In the genomic region with DNA sequence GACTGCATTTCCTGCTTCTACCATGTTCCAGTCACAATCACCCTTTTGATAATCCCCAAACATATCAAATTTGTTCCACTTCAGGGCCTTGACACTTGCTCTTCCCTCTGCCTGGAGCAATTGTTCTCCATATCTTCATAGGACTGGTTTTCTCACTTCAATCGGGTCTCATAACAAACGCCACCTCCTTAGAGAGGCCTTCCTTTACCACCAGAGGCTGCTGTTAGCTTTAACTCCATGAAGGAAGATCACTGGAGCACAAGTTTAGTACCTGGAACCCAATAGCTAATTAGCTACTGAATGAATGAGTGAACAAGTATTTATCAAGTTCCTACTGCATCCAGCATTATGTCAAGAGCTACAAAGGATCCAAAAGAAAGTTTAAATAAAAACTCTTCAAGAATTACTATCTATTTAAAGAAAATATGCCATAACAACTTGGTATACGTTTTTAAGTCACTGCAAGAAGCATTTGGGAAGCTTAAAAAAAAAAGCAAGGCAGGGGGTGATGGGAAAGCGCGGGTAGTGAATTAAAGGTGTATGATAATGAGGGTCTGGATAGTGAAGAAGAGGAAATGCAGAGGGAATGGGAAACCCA, we compare ENCODE assay signal across 11 cellular contexts. TPM values are rescaled to one million over a fixed set of nuclear protein-coding genes. Genes with fewer than 3 reads are reported as not detected.
A peak's percentile ranks its signal among the peaks of the same experiment; 100 is the strongest.
DNase-seq lines count a peak whose midpoint lies in the region; ATAC-seq and TF ChIP-seq lines count a peak whose summit lies in the region.
"Had no signal": no experiment of that assay in that cellular context is flagged by ENCODE, and none has a peak within 500 bp of the region (broad histone marks: within the 10 kb centered on the region; RNA-seq: fewer than 3 reads in every experiment).

No MANE protein-coding gene starts in this region.

- intact Hi-C loops in activated CD8-positive, alpha-beta T cell treated with anti-CD3 and anti-CD28 coated beads for 36 hours (cut with micrococcal nuclease): no loop called here

- H3K27ac ChIP-seq in HEK293 (ENCODE audit: extremely low read depth, low read depth, low read length): no peak overlapping the region
- no peak overlapping the region for H3K27ac ChIP-seq in WERI-Rb-1
- H3K27ac ChIP-seq in iPS DF 6.9 (ENCODE audit: low read length): no peak overlapping the region

- TF ChIP-seq CTCF in AG09319 (IDR thresholded peaks at IDR 0.05; ENCODE audit: low read depth, low read length) (peak; percentile 20), HEK293 (tag by site-specific recombination; IDR thresholded peaks at IDR 0.05) (peak; percentile 52; the same call in 1 of the 2 replicates), WERI-Rb-1 (IDR thresholded peaks at IDR 0.05; ENCODE audit: low read depth, low read length) (peak; percentile 62)
- TF ChIP-seq CTCF in activated CD8-positive, alpha-beta T cell treated with anti-CD3 and anti-CD28 coated beads for 36 hours (IDR thresholded peaks at IDR 0.05): no peak

- no peak overlapping the region for H3K4me3 Mint-ChIP-seq in activated CD8-positive, alpha-beta T cell treated with anti-CD3 and anti-CD28 coated beads for 36 hours
- no peak overlapping the region for H3K4me3 Mint-ChIP-seq in activated naive CD8-positive, alpha-beta T cell treated with anti-CD3 and anti-CD28 coated beads, Interleukin-2, amount 50 U/mL, for 24 hours

- DNase-seq in AG09319 (ENCODE audit: extremely low read depth, low read depth): no peak
- DNase-seq in WERI-Rb-1: peak; percentile 22
- peak; percentile 16 for DNase-seq in iPS DF 6.9 (ENCODE audit: low read depth, low spot score)
- DNase-seq in activated CD8-positive, alpha-beta T cell treated with anti-CD3 and anti-CD28 coated beads for 36 hours: no peak
- no peak for DNase-seq in activated naive CD8-positive, alpha-beta T cell treated with anti-CD3 and anti-CD28 coated beads, Interleukin-2, amount 50 U/mL, for 24 hours
- DNase-seq in NCI-H226: no peak
- DNase-seq: activated T-cell treated with anti-CD3 and anti-CD28 coated beads for 4 hours, DMS79 treated with DMSO at 0.1 percent for 48 hours, NCI-H446 treated with DMSO at 0.1 percent for 48 hours had no signal

- H3K4me3 ChIP-seq in HEK293 (ENCODE audit: low read depth, low read length) (no peak overlapping the region), WERI-Rb-1 (ENCODE audit: low read depth, low read length) (no peak overlapping the region), iPS DF 6.9 (ENCODE audit: low read length) (no peak overlapping the region)

- H3K36me3 ChIP-seq in HEK293 (ENCODE audit: control insufficient read depth in 2 of 2, insufficient read depth in 1 of 2, low read length in 2 of 2): no peaks in the 10 kb centered on the region
- H3K36me3 ChIP-seq in WERI-Rb-1: no peaks in the 10 kb centered on the region
- H3K36me3 ChIP-seq in iPS DF 6.9 (ENCODE audit: control insufficient read depth, insufficient read depth, low read length): no peaks in the 10 kb centered on the region

- no peak overlapping the region for H3K27ac Mint-ChIP-seq in activated CD8-positive, alpha-beta T cell treated with anti-CD3 and anti-CD28 coated beads for 36 hours
- no peak overlapping the region for H3K27ac Mint-ChIP-seq in activated naive CD8-positive, alpha-beta T cell treated with anti-CD3 and anti-CD28 coated beads, Interleukin-2, amount 50 U/mL, for 24 hours

- POLR2A ChIA-PET in HEK293 (lab: Yijun Ruan, JAX): interaction anchor here (1.0 kb wide), 1 partner anchor 155 kb away, joined by 3 read pairs; the partner anchor contains the start of gene MARCHF7
- POLR2A ChIA-PET in activated CD8-positive, alpha-beta T cell treated with anti-CD3 and anti-CD28 coated beads for 36 hours (lab: Charles Lee): no interaction called here

- ATAC-seq in activated CD8-positive, alpha-beta T cell treated with anti-CD3 and anti-CD28 coated beads for 36 hours: no peak
- ATAC-seq in activated naive CD8-positive, alpha-beta T cell treated with anti-CD3 and anti-CD28 coated beads, Interleukin-2, amount 50 U/mL, for 24 hours: no peak
- ATAC-seq in GM21723 (IDR thresholded peaks at IDR 0.05; ENCODE audit: unreplicated experiment): no peak

- H3K9me3 ChIP-seq in HEK293 (ENCODE audit: control insufficient read depth, insufficient read depth, low read depth, low read length) (no peaks in the 10 kb centered on the region), WERI-Rb-1 (ENCODE audit: severe bottlenecking) (no peaks in the 10 kb centered on the region), iPS DF 6.9 (ENCODE audit: control insufficient read depth, insufficient read depth, low read length) (no peaks in the 10 kb centered on the region)

- H3K9me3 Mint-ChIP-seq in activated CD8-positive, alpha-beta T cell treated with anti-CD3 and anti-CD28 coated beads for 36 hours: peaks cover 3% of the 10 kb centered on the region
- no peaks in the 10 kb centered on the region for H3K9me3 Mint-ChIP-seq in activated naive CD8-positive, alpha-beta T cell treated with anti-CD3 and anti-CD28 coated beads, Interleukin-2, amount 50 U/mL, for 24 hours

- H3K4me1 Mint-ChIP-seq in activated CD8-positive, alpha-beta T cell treated with anti-CD3 and anti-CD28 coated beads for 36 hours (ENCODE audit: low read depth): no peaks in the 10 kb centered on the region
- no peaks in the 10 kb centered on the region for H3K4me1 Mint-ChIP-seq in activated naive CD8-positive, alpha-beta T cell treated with anti-CD3 and anti-CD28 coated beads, Interleukin-2, amount 50 U/mL, for 24 hours

- H3K27me3 ChIP-seq in WERI-Rb-1 (ENCODE audit: insufficient read depth, low read depth, severe bottlenecking) (no peaks in the 10 kb centered on the region), iPS DF 6.9 (ENCODE audit: control insufficient read depth, insufficient read depth, low read length) (no peaks in the 10 kb centered on the region)

- CTCF ChIA-PET in HEK293 (lab: Yijun Ruan, JAX): interaction anchor here (1.0 kb wide), 1 partner anchor 155 kb away, joined by 3 read pairs; the partner anchor contains the start of gene MARCHF7
- CTCF ChIA-PET in activated CD8-positive, alpha-beta T cell treated with anti-CD3 and anti-CD28 coated beads for 36 hours (lab: Charles Lee): interaction anchor here (0.8 kb wide), 1 partner anchor 10 kb away, joined by 3 read pairs; no protein-coding TSS in a partner anchor

- H3K27me3 Mint-ChIP-seq in activated CD8-positive, alpha-beta T cell treated with anti-CD3 and anti-CD28 coated beads for 36 hours: no peaks in the 10 kb centered on the region
- no peaks in the 10 kb centered on the region for H3K27me3 Mint-ChIP-seq in activated naive CD8-positive, alpha-beta T cell treated with anti-CD3 and anti-CD28 coated beads, Interleukin-2, amount 50 U/mL, for 24 hours

- H3K36me3 Mint-ChIP-seq in activated CD8-positive, alpha-beta T cell treated with anti-CD3 and anti-CD28 coated beads for 36 hours (ENCODE audit: low read depth): no peaks in the 10 kb centered on the region
- no peaks in the 10 kb centered on the region for H3K36me3 Mint-ChIP-seq in activated naive CD8-positive, alpha-beta T cell treated with anti-CD3 and anti-CD28 coated beads, Interleukin-2, amount 50 U/mL, for 24 hours (ENCODE audit: low read depth)

- H3K4me1 ChIP-seq in HEK293 (ENCODE audit: control insufficient read depth, insufficient read depth, low read length): no peaks in the 10 kb centered on the region
- H3K4me1 ChIP-seq in iPS DF 6.9 (ENCODE audit: control insufficient read depth, insufficient read depth, low read length): no peaks in the 10 kb centered on the region

- 100% methylated on average over 2 of the region's 5 CpGs for WGBS in iPS DF 6.9 (ENCODE audit: insufficient coverage, insufficient read length)

TF ChIP-seq in HEK293, 187 proteins besides CTCF, POLR2A, EP300 and RAD21:
- TF ChIP-seq ZNF629 (tag by site-specific recombination; IDR thresholded peaks at IDR 0.05): no peak
- TF ChIP-seq ZNF654 (tag by site-specific recombination; IDR thresholded peaks at IDR 0.05; ENCODE audit: low read depth): peak; percentile 23

RNA-seq across cellular contexts. Expression of gene BAZ2B, which starts 58.8 kb away (rescaled TPM):
- 1 to 10 TPM; 7.7 to 8.2 TPM for total RNA-seq in activated CD8-positive, alpha-beta T cell treated with anti-CD3 and anti-CD28 coated beads for 36 hours

Comparison
In these comparisons a context has a peak if more than half of its experiments do, and no peak if none do; other contexts are left out.
1. DNase-seq: peak in WERI-Rb-1 (single experiment) and iPS DF 6.9 (single experiment); none in AG09319 (single experiment), activated CD8-positive, alpha-beta T cell treated with anti-CD3 and anti-CD28 coated beads for 36 hours (single experiment), activated naive CD8-positive, alpha-beta T cell treated with anti-CD3 and anti-CD28 coated beads, Interleukin-2, amount 50 U/mL, for 24 hours (single experiment) and NCI-H226 (single experiment).